Comparison of ENCODE assay signal across 1 cellular context in the genomic region with DNA sequence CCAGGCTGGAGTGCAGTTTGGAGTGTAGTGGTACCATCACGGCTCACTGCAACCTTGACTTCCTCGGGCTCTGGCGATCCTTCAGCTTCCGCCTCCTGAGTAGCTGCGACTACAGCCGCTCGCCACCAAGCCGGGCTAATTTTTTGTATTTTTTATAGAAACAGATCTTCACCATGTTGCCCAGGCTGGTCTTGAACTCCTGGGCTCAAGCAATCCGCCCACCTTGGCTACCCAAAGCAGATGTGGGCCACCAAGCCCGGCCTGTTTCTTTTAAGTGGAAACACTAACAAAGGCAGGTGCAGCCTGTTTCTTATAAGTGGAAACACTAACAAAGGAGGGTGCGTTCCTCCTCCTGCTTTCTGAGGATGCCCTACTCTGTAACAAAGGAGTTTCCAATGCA.
TF ChIP-seq lines count a peak whose summit lies in the region.

No MANE protein-coding gene starts in this region.

TF ChIP-seq in GM12878, 131 proteins besides CTCF, POLR2A, EP300 and RAD21 (continued from another document):
- TF ChIP-seq, protein P1, sequence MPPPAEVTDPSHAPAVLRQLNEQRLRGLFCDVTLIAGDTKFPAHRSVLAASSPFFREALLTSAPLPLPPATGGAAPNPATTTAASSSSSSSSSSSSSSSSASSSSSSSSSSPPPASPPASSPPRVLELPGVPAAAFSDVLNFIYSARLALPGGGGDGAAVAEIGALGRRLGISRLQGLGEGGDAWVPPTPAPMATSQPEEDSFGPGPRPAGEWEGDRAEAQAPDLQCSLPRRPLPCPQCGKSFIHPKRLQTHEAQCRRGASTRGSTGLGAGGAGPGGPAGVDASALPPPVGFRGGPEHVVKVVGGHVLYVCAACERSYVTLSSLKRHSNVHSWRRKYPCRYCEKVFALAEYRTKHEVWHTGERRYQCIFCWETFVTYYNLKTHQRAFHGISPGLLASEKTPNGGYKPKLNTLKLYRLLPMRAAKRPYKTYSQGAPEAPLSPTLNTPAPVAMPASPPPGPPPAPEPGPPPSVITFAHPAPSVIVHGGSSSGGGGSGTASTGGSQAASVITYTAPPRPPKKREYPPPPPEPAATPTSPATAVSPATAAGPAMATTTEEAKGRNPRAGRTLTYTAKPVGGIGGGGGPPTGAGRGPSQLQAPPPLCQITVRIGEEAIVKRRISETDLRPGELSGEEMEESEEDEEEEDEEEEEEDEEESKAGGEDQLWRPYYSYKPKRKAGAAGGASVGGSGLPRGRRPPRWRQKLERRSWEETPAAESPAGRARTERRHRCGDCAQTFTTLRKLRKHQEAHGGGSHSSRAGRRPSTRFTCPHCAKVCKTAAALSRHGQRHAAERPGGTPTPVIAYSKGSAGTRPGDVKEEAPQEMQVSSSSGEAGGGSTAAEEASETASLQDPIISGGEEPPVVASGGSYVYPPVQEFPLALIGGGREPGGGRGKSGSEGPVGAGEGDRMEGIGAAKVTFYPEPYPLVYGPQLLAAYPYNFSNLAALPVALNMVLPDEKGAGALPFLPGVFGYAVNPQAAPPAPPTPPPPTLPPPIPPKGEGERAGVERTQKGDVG (CRISPR knock-in tag; IDR thresholded peaks at IDR 0.05), result no peak
